8 cellular contexts compared by ENCODE assay signal in genomic region chr16:75432828-75433731, GRCh38. TPM values are rescaled to one million over a fixed set of nuclear protein-coding genes. Genes with fewer than 3 reads are reported as not detected.
A peak's percentile ranks its signal among the peaks of the same experiment; 100 is the strongest.
DNase-seq lines count a peak whose midpoint lies in the region; TF ChIP-seq lines count a peak whose summit lies in the region.

TSS of gene CFDP1 (minus strand) at chr16:75433503. CDS start at chr16:75433352, 151 bp downstream.

- H3K27me3 ChIP-seq in H9 (ENCODE audit: insufficient read depth, low read length) (no peaks in the 10 kb centered on the region), MM.1S (replicated peaks; ENCODE audit: insufficient read depth, low read length) (no peaks in the 10 kb centered on the region), stomach smooth muscle (ENCODE audit: control insufficient read depth in 1 of 2, insufficient read depth in 2 of 2, low read length in 2 of 2) (no peaks in the 10 kb centered on the region)

- H3F3A ChIP-seq in MM.1S (ENCODE audit: insufficient read depth, low read length) = peaks cover 5% of the 10 kb centered on the region; the same call in 1 of the 2 replicates

- peak within 1 kb of the TSS; percentile 88 for H2BK5ac ChIP-seq in H9 (ENCODE audit: insufficient read length, low read length)

- H3K56ac ChIP-seq in H9 (ENCODE audit: insufficient read length, low read depth, low read length) = peak within 1 kb of the TSS; percentile 99

- H3K36me3 ChIP-seq in ES-I3 (ENCODE audit: insufficient read depth, low read length) (no peaks in the 10 kb centered on the region), MM.1S (replicated peaks; ENCODE audit: insufficient read depth, low read length) (no peaks in the 10 kb centered on the region), stomach smooth muscle (ENCODE audit: control insufficient read depth in 2 of 2, insufficient read depth in 2 of 2, low read length in 2 of 2) (no peaks in the 10 kb centered on the region)

- H4K91ac ChIP-seq in H9 (ENCODE audit: insufficient read length, low read depth, low read length) = peak within 1 kb of the TSS; percentile 65

- no peaks in the 10 kb centered on the region for H3K9me2 ChIP-seq in MM.1S (replicated peaks; ENCODE audit: insufficient read depth, low read length)

- H3K79me2 ChIP-seq in H9 (ENCODE audit: insufficient read depth, low read length) (peaks cover 7% of the 10 kb centered on the region; the same call in 1 of the 2 replicates), MM.1S (ENCODE audit: low read length) (peaks cover 9% of the 10 kb centered on the region)

- WGBS in H9 (ENCODE audit: extremely low coverage, insufficient read length, low lambda C conversion rate) = no CpG with 5 or more reads among the region's 85 CpGs

- H3K4me1 ChIP-seq in ES-I3 (ENCODE audit: insufficient read depth, low read length) = no peaks in the 10 kb centered on the region
- no peaks in the 10 kb centered on the region; the same call in 1 of the 2 replicates for H3K4me1 ChIP-seq in H9 (ENCODE audit: insufficient read depth, low read length)
- H3K4me1 ChIP-seq in MM.1S (ENCODE audit: low read length) = no peaks in the 10 kb centered on the region
- H3K4me1 ChIP-seq in stomach smooth muscle (ENCODE audit: control insufficient read depth, insufficient read depth, low read length) = peaks cover 14% of the 10 kb centered on the region

- H3K4me3 Mint-ChIP-seq in H9 = peak within 1 kb of the TSS; percentile 69 to 95
- peak within 1 kb of the TSS; percentile 82 for H3K4me3 Mint-ChIP-seq in neural crest cell

- peaks cover 10 to 23% (median 19%) of the 10 kb centered on the region in 3 experiments for H3K36me3 Mint-ChIP-seq in H9 (ENCODE audit: insufficient read depth in 1 of 3, low read depth in 3 of 3)
- H3K36me3 Mint-ChIP-seq in neural crest cell (ENCODE audit: low read depth) = peaks cover 15% of the 10 kb centered on the region

- H2BK12ac ChIP-seq in H9 (ENCODE audit: insufficient read length, low read depth, low read length) = peak within 1 kb of the TSS; percentile 92

- H3K9me3 Mint-ChIP-seq in H9 = peaks cover 5 to 7% of the 10 kb centered on the region in 2 experiments; a peak in 4 of 5 replicates
- peaks cover 4% of the 10 kb centered on the region for H3K9me3 Mint-ChIP-seq in neural crest cell

- H3K4me2 ChIP-seq in H9 (ENCODE audit: insufficient read depth, insufficient read length, low read length) (peak within 1 kb of the TSS; percentile 100), MM.1S (ENCODE audit: low read depth, low read length) (peak within 1 kb of the TSS; percentile 81)

- peak within 1 kb of the TSS; percentile 96 for H3K18ac ChIP-seq in H9 (ENCODE audit: insufficient read length, low read depth, low read length)

- H3K4ac ChIP-seq in H9 (ENCODE audit: low read depth, low read length) = peak within 1 kb of the TSS; percentile 51; the same call in 1 of the 2 replicates

- H3K27me3 Mint-ChIP-seq in H9 (ENCODE audit: low read depth) (peaks cover 10% of the 10 kb centered on the region), neural crest cell (ENCODE audit: low read depth) (no peaks in the 10 kb centered on the region)

- TF ChIP-seq CTCF in H9 (conservative IDR thresholded peaks at IDR 0.05) (no peak), MM.1S (IDR thresholded peaks at IDR 0.05; ENCODE audit: low read length) (no peak), fibroblast of villous mesenchyme (IDR thresholded peaks at IDR 0.05; ENCODE audit: insufficient read depth, low read depth, low read length) (no peak), neural crest cell (conservative IDR thresholded peaks at IDR 0.05) (no peak)

- peak within 1 kb of the TSS; percentile 94 for H2AK5ac ChIP-seq in H9 (ENCODE audit: insufficient read length, low read length)

- H3K23me2 ChIP-seq in H9 (ENCODE audit: insufficient read length, low read depth, low read length, poor library complexity, severe bottlenecking) = peaks cover 18% of the 10 kb centered on the region

- H4K8ac ChIP-seq in H9 (replicated peaks; ENCODE audit: insufficient read length, low read depth, low read length) = peak within 1 kb of the TSS; percentile 99

- peak within 1 kb of the TSS; percentile 67 for H3T11ph ChIP-seq in H9 (ENCODE audit: low read length)

- H3K9ac ChIP-seq in ES-I3 (ENCODE audit: low read depth, low read length) = peak within 1 kb of the TSS; percentile 84
- H3K9ac ChIP-seq in H9 (ENCODE audit: extremely low read depth, insufficient read length, low read length) = peak within 1 kb of the TSS; percentile 99
- peak within 1 kb of the TSS; percentile 64 for H3K9ac ChIP-seq in MM.1S (ENCODE audit: low read length)
- peak within 1 kb of the TSS; percentile 97 to 99 for H3K9ac ChIP-seq in stomach smooth muscle (ENCODE audit: low read length in 2 of 2)

- H3K27ac ChIP-seq in H9 (ENCODE audit: insufficient read length, low read depth, low read length) = peak within 1 kb of the TSS; percentile 100
- H3K27ac ChIP-seq in MM.1S (ENCODE audit: low read length) = peak within 1 kb of the TSS; percentile 70; the same call in 1 of the 2 replicates
- peak within 1 kb of the TSS; percentile 99 for H3K27ac ChIP-seq in stomach smooth muscle (ENCODE audit: low read length)

- H3K14ac ChIP-seq in H9 (ENCODE audit: insufficient read depth, low read length) = peak within 1 kb of the TSS; percentile 99

- peak within 1 kb of the TSS; percentile 32 for H2BK20ac ChIP-seq in H9 (ENCODE audit: low read depth, low read length, poor library complexity, severe bottlenecking)

- H3K9me3 ChIP-seq in ES-I3 (ENCODE audit: control insufficient read depth, insufficient read depth, low read length) (no peaks in the 10 kb centered on the region), H9 (ENCODE audit: control insufficient read depth, low read depth, low read length) (no peaks in the 10 kb centered on the region), MM.1S (replicated peaks; ENCODE audit: insufficient read depth, low read length) (no peaks in the 10 kb centered on the region), stomach smooth muscle (ENCODE audit: control insufficient read depth in 2 of 2, low read length in 2 of 2) (no peaks in the 10 kb centered on the region)

- H3K23ac ChIP-seq in H9 (ENCODE audit: insufficient read length, low read depth, low read length) = no peak within 1 kb of the TSS

- H3K4me1 Mint-ChIP-seq in H9 (peaks cover 17 to 18% of the 10 kb centered on the region in 2 experiments), neural crest cell (peaks cover 23% of the 10 kb centered on the region)

- H2BK15ac ChIP-seq in H9 (ENCODE audit: low read depth, low read length) = no peak within 1 kb of the TSS

- H4K20me1 ChIP-seq in H9 (ENCODE audit: control insufficient read depth, insufficient read depth, insufficient read length) (no peaks in the 10 kb centered on the region), MM.1S (ENCODE audit: insufficient read depth, low read length) (no peaks in the 10 kb centered on the region)

- peak within 1 kb of the TSS; percentile 100 for H4K5ac ChIP-seq in H9 (ENCODE audit: insufficient read length, low read depth, low read length)

- H3K4me3 ChIP-seq in MM.1S (ENCODE audit: low read length) (peak within 1 kb of the TSS; percentile 83), fibroblast of villous mesenchyme (ENCODE audit: low read depth, low read length) (peak within 1 kb of the TSS; percentile 96), stomach smooth muscle (ENCODE audit: low read length in 2 of 2) (peak within 1 kb of the TSS; percentile 57 to 97)

- DNase-seq in H9 (peak; percentile 95), MM.1S (peak; percentile 91), SIG-M5 (lab: John Stamatoyannopoulos, UW) (peak; percentile 5), activated gamma-delta T cell treated with Interleukin-2 at 50 U/mL for 16 hours (peak; percentile 95), fibroblast of villous mesenchyme (ENCODE audit: low read depth) (peak; percentile 94), neural crest cell (ENCODE audit: low read depth, low spot score) (peak; percentile 93)

- peak within 1 kb of the TSS; percentile 52 for H2BK120ac ChIP-seq in H9 (ENCODE audit: low read depth, low read length, poor library complexity, severe bottlenecking)

- peaks cover 4% of the 10 kb centered on the region for H3K79me1 ChIP-seq in H9 (ENCODE audit: insufficient read depth, low read depth, low read length, poor library complexity, severe bottlenecking)

- H2AFZ ChIP-seq in H9 (ENCODE audit: low read length) (peak within 1 kb of the TSS; percentile 79), MM.1S (ENCODE audit: low read length) (peak within 1 kb of the TSS; percentile 88)

- peak within 1 kb of the TSS; percentile 78 to 98 (median 96) for H3K27ac Mint-ChIP-seq in H9
- H3K27ac Mint-ChIP-seq in neural crest cell (ENCODE audit: unreplicated experiment) = peak within 1 kb of the TSS; percentile 95

RNA-seq across cellular contexts. Expression of gene CFDP1, which starts in this region (rescaled TPM):
- 89.1 and 89.2 TPM in 2 replicates for total RNA-seq in H9 (2021)
- total RNA-seq in fibroblast of villous mesenchyme = 38.0 and 39.7 TPM in 2 replicates
- 99.8 and 103 TPM in 2 replicates for total RNA-seq in neural crest cell

Comparison
In these comparisons a context has a peak if more than half of its experiments do, and no peak if none do; other contexts are left out.
1. Peak in every context shown above with its lines: DNase-seq, H3K4me3 ChIP-seq and H3K27ac ChIP-seq.
2. DNase-seq: peak in every context shown above with its lines; median percentile 95 in H9; 95 in activated gamma-delta T cell treated with Interleukin-2 at 50 U/mL for 16 hours; 94 in fibroblast of villous mesenchyme; 93 in neural crest cell; 91 in MM.1S; 5 in SIG-M5.